ENCODE assay signal across 14 cellular contexts in genomic region chr16:80725566-80726162, GRCh38.
DNase-seq lines count a peak whose midpoint lies in the region; ATAC-seq and TF ChIP-seq lines count a peak whose summit lies in the region.
"Had no signal": no experiment of that assay in that cellular context is flagged by ENCODE, and none has a peak within 500 bp of the region (broad histone marks: within the 10 kb centered on the region; RNA-seq: fewer than 3 reads in every experiment).

No MANE protein-coding gene starts in this region.

- no peak overlapping the region for H3K27ac ChIP-seq in left lung
- H3K27ac ChIP-seq: C4-2B had no signal

- peaks cover 0 to 25% of the 10 kb centered on the region in 2 donors for H3K9me3 ChIP-seq in left lung
- no peaks in the 10 kb centered on the region for H3K9me3 ChIP-seq in T-helper 17 cell (ENCODE audit: control insufficient read depth, low read length, poor library complexity, severe bottlenecking)
- H3K9me3 ChIP-seq: Caco-2 had no signal

- no peaks in the 10 kb centered on the region for H3K4me1 ChIP-seq in left lung
- H3K4me1 ChIP-seq: Caco-2 had no signal

- no peak for DNase-seq in activated naive CD8-positive, alpha-beta T cell treated with anti-CD3 and anti-CD28 coated beads, Interleukin-2, amount 50 U/mL, for 24 hours
- no peak for DNase-seq in activated naive CD8-positive, alpha-beta T cell treated with anti-CD3 and anti-CD28 coated beads for 36 hours
- no peak for DNase-seq in central memory CD8-positive, alpha-beta T cell (ENCODE audit: low spot score in 2 of 2)
- DNase-seq in left lung (no peak), nephron progenitor cell (no peak), cortex of kidney (lab: John Stamatoyannopoulos, UW) (no peak), T-helper 17 cell (no peak)
- DNase-seq: 8988T, Caco-2, GOT3, NCI-H774 had no signal

- no peak overlapping the region for H3K4me3 ChIP-seq in left lung

- H3K36me3 ChIP-seq in left lung, result no peaks in the 10 kb centered on the region

- H3K36me3 Mint-ChIP-seq in activated naive CD8-positive, alpha-beta T cell treated with anti-CD3 and anti-CD28 coated beads, Interleukin-2, amount 50 U/mL, for 24 hours (ENCODE audit: low read depth), result peaks cover 10% of the 10 kb centered on the region
- peaks cover 4% of the 10 kb centered on the region for H3K36me3 Mint-ChIP-seq in activated naive CD8-positive, alpha-beta T cell treated with anti-CD3 and anti-CD28 coated beads for 36 hours
- H3K36me3 Mint-ChIP-seq in central memory CD8-positive, alpha-beta T cell (ENCODE audit: insufficient read depth), result peaks cover 6% of the 10 kb centered on the region
- H3K36me3 Mint-ChIP-seq in nephron progenitor cell (ENCODE audit: low read depth) (no peaks in the 10 kb centered on the region), T-helper 17 cell (ENCODE audit: low read depth) (no peaks in the 10 kb centered on the region)
- H3K36me3 Mint-ChIP-seq: IgD-negative memory B cell had no signal

- no peaks in the 10 kb centered on the region for H3K27me3 Mint-ChIP-seq in activated naive CD8-positive, alpha-beta T cell treated with anti-CD3 and anti-CD28 coated beads, Interleukin-2, amount 50 U/mL, for 24 hours
- H3K27me3 Mint-ChIP-seq in activated naive CD8-positive, alpha-beta T cell treated with anti-CD3 and anti-CD28 coated beads for 36 hours, result no peaks in the 10 kb centered on the region
- no peaks in the 10 kb centered on the region for H3K27me3 Mint-ChIP-seq in central memory CD8-positive, alpha-beta T cell
- peaks cover 20% of the 10 kb centered on the region for H3K27me3 Mint-ChIP-seq in nephron progenitor cell (ENCODE audit: low read depth, poor library complexity)
- no peaks in the 10 kb centered on the region for H3K27me3 Mint-ChIP-seq in T-helper 17 cell

- peaks cover 30% of the 10 kb centered on the region for H3K4me1 Mint-ChIP-seq in activated naive CD8-positive, alpha-beta T cell treated with anti-CD3 and anti-CD28 coated beads, Interleukin-2, amount 50 U/mL, for 24 hours
- H3K4me1 Mint-ChIP-seq in activated naive CD8-positive, alpha-beta T cell treated with anti-CD3 and anti-CD28 coated beads for 36 hours, result peaks cover 7% of the 10 kb centered on the region
- peaks cover 47% of the 10 kb centered on the region for H3K4me1 Mint-ChIP-seq in central memory CD8-positive, alpha-beta T cell
- H3K4me1 Mint-ChIP-seq in nephron progenitor cell (no peaks in the 10 kb centered on the region), T-helper 17 cell (peaks cover 2% of the 10 kb centered on the region)

- H3K9me3 Mint-ChIP-seq in activated naive CD8-positive, alpha-beta T cell treated with anti-CD3 and anti-CD28 coated beads, Interleukin-2, amount 50 U/mL, for 24 hours, result peaks cover 2% of the 10 kb centered on the region
- peaks cover 7% of the 10 kb centered on the region for H3K9me3 Mint-ChIP-seq in activated naive CD8-positive, alpha-beta T cell treated with anti-CD3 and anti-CD28 coated beads for 36 hours
- H3K9me3 Mint-ChIP-seq in central memory CD8-positive, alpha-beta T cell, result peaks cover 5% of the 10 kb centered on the region
- peaks cover 36% of the 10 kb centered on the region for H3K9me3 Mint-ChIP-seq in nephron progenitor cell

- ATAC-seq in activated naive CD8-positive, alpha-beta T cell treated with anti-CD3 and anti-CD28 coated beads, Interleukin-2, amount 50 U/mL, for 24 hours, result peak; percentile 46
- peak; percentile 88 for ATAC-seq in central memory CD8-positive, alpha-beta T cell (replicated peaks; ENCODE audit: extremely low read depth, poor library complexity, severe bottlenecking)
- ATAC-seq in left lung, result peak; percentile 59
- no peak for ATAC-seq in GM19035 (IDR thresholded peaks at IDR 0.05; ENCODE audit: unreplicated experiment)
- no peak for ATAC-seq in T-helper 17 cell

- H3K27me3 ChIP-seq in left lung, result no peaks in the 10 kb centered on the region

- no peak overlapping the region for H3K27ac Mint-ChIP-seq in activated naive CD8-positive, alpha-beta T cell treated with anti-CD3 and anti-CD28 coated beads, Interleukin-2, amount 50 U/mL, for 24 hours
- no peak overlapping the region for H3K27ac Mint-ChIP-seq in activated naive CD8-positive, alpha-beta T cell treated with anti-CD3 and anti-CD28 coated beads for 36 hours
- H3K27ac Mint-ChIP-seq in central memory CD8-positive, alpha-beta T cell (ENCODE audit: low read depth), result no peak overlapping the region
- H3K27ac Mint-ChIP-seq in nephron progenitor cell, result no peak overlapping the region
- no peak overlapping the region for H3K27ac Mint-ChIP-seq in T-helper 17 cell
- H3K27ac Mint-ChIP-seq: IgD-negative memory B cell had no signal

- TF ChIP-seq CTCF in left lung (IDR thresholded peaks at IDR 0.05) (no peak), nephron progenitor cell (IDR thresholded peaks at IDR 0.05) (no peak)

- intact Hi-C loops in left lung (cut with DNase I), result no loop called here

- no peak overlapping the region for H3K4me3 Mint-ChIP-seq in activated naive CD8-positive, alpha-beta T cell treated with anti-CD3 and anti-CD28 coated beads, Interleukin-2, amount 50 U/mL, for 24 hours
- H3K4me3 Mint-ChIP-seq in activated naive CD8-positive, alpha-beta T cell treated with anti-CD3 and anti-CD28 coated beads for 36 hours, result no peak overlapping the region
- no peak overlapping the region for H3K4me3 Mint-ChIP-seq in central memory CD8-positive, alpha-beta T cell
- H3K4me3 Mint-ChIP-seq in nephron progenitor cell (no peak overlapping the region), T-helper 17 cell (no peak overlapping the region)
- H3K4me3 Mint-ChIP-seq: IgD-negative memory B cell had no signal

Comparison
In these comparisons a context has a peak if more than half of its experiments do, and no peak if none do; other contexts are left out.
1. ATAC-seq: peak in activated naive CD8-positive, alpha-beta T cell treated with anti-CD3 and anti-CD28 coated beads, Interleukin-2, amount 50 U/mL, for 24 hours (single experiment), central memory CD8-positive, alpha-beta T cell (single experiment) and left lung (single experiment); none in GM19035 (single experiment) and T-helper 17 cell (single experiment).